5 cellular contexts compared by ENCODE assay signal in genomic region chrX:153272070-153272469, GRCh38. TPM values are rescaled to one million over a fixed set of nuclear protein-coding genes. Genes with fewer than 3 reads are reported as not detected.
"Had no signal": no experiment of that assay in that cellular context is flagged by ENCODE, and none has a peak within 500 bp of the region (broad histone marks: within the 10 kb centered on the region; RNA-seq: fewer than 3 reads in every experiment).

No MANE protein-coding gene starts in this region.

RNA-seq across cellular contexts. Expression of gene PNMA6F, which starts 49.5 kb away (rescaled TPM):
- total RNA-seq: GM23248, H4, H7, H9, HFFc6 had no signal
- polyA plus RNA-seq: GM23248 had no signal
